In genomic region chr2:216491757-216492635, GRCh38 we compare ENCODE assay signal across 10 cellular contexts. TPM values are rescaled to one million over a fixed set of nuclear protein-coding genes. Genes with fewer than 3 reads are reported as not detected.
DNase-seq lines count a peak whose midpoint lies in the region; ATAC-seq and TF ChIP-seq lines count a peak whose summit lies in the region.
"Had no signal": no experiment of that assay in that cellular context is flagged by ENCODE, and none has a peak within 500 bp of the region (broad histone marks: within the 10 kb centered on the region; RNA-seq: fewer than 3 reads in every experiment).

No MANE protein-coding gene starts in this region.

- H3K79me1 ChIP-seq in IMR-90 (ENCODE audit: low read depth in 1 of 2, low read length in 2 of 2) = peaks cover 7 to 25% of the 10 kb centered on the region in 2 experiments

- no peaks in the 10 kb centered on the region for H3K27me3 ChIP-seq in IMR-90 (ENCODE audit: control insufficient read depth, insufficient read depth, low read length)

- peak overlapping the region; percentile 57 for H2BK5ac ChIP-seq in IMR-90 (ENCODE audit: low read depth, low read length, poor library complexity, severe bottlenecking)

- H2AFZ ChIP-seq in IMR-90 (replicated peaks; ENCODE audit: low read length, poor library complexity) = no peak overlapping the region

- H3K36me3 ChIP-seq in IMR-90 (ENCODE audit: control insufficient read depth, insufficient read depth, low read length) = no peaks in the 10 kb centered on the region

- no peak overlapping the region for H3K4me3 ChIP-seq in IMR-90 (ENCODE audit: insufficient read depth, low read depth, low read length)

- H3K27me3 Mint-ChIP-seq in activated naive CD8-positive, alpha-beta T cell treated with anti-CD3 and anti-CD28 coated beads for 36 hours = no peaks in the 10 kb centered on the region

- H2BK120ac ChIP-seq in IMR-90 (ENCODE audit: low read depth, low read length) = 0 out of 2 replicates have a peak overlapping the region, but pooled peaks have one; percentile 1

- H3K18ac ChIP-seq in IMR-90 (ENCODE audit: low read depth, low read length) = no peak overlapping the region

- H2BK20ac ChIP-seq in IMR-90 (ENCODE audit: low read depth, low read length) = no peak overlapping the region

- H4K5ac ChIP-seq in IMR-90 (ENCODE audit: low read depth, low read length) = peak overlapping the region; percentile 43; the same call in 1 of the 2 replicates

- H3K36me3 Mint-ChIP-seq in activated naive CD8-positive, alpha-beta T cell treated with anti-CD3 and anti-CD28 coated beads for 36 hours = no peaks in the 10 kb centered on the region

- H3K23ac ChIP-seq in IMR-90 (ENCODE audit: low read depth, low read length) = no peak overlapping the region

- POLR2A ChIA-PET in IMR-90 (lab: Charles Lee; ENCODE audit: unreplicated experiment) = interaction anchor here (1.4 kb wide), 1 partner anchor 9 kb away, joined by 3 read pairs; no protein-coding TSS in a partner anchor

- no peak overlapping the region; the same call in 1 of the 2 replicates for H3K4ac ChIP-seq in IMR-90 (ENCODE audit: low read depth, low read length)

- no peak for TF ChIP-seq CTCF in IMR-90 (conservative IDR thresholded peaks at IDR 0.05; ENCODE audit: low read depth, low read length)

- dilution Hi-C loops in IMR-90 (cut with HindIII; ENCODE audit: low sequenced_read_pairs, unreplicated experiment) = no loop called here

- peak overlapping the region; percentile 5; the same call in 1 of the 2 replicates for H3K27ac ChIP-seq in IMR-90 (ENCODE audit: insufficient read depth, low read length)

- no peak overlapping the region for H3K4me3 Mint-ChIP-seq in activated naive CD8-positive, alpha-beta T cell treated with anti-CD3 and anti-CD28 coated beads for 36 hours

- no TSS peak for BruUV-seq in IMR-90 (replicated peaks; lab: Mats Ljungman, UMichigan)

- WGBS in IMR-90 (ENCODE audit: extremely low coverage in 2 of 2, insufficient read length in 1 of 2), 2 experiments = 100% methylated on average over 2 of the region's 10 CpGs; no CpG with 5 or more reads in 1 of the 2 experiments

- peaks cover 19% of the 10 kb centered on the region for H3K9me1 ChIP-seq in IMR-90 (ENCODE audit: insufficient read depth, low read length)

- no peak overlapping the region for H3K56ac ChIP-seq in IMR-90 (ENCODE audit: extremely low read depth, insufficient read depth, low read length)

- TF ChIP-seq RAD21 in IMR-90 (IDR thresholded peaks at IDR 0.05; ENCODE audit: low read length) = no peak

- no peak overlapping the region for H3K4me2 ChIP-seq in IMR-90 (ENCODE audit: low read depth, low read length)

- H4K20me1 ChIP-seq in IMR-90 (ENCODE audit: insufficient read depth, low read length) = no peaks in the 10 kb centered on the region

- in situ Hi-C loops in IMR-90 (cut with MboI; ENCODE audit: low sequenced_read_pairs) = no loop called here

- ATAC-seq in GM18499 (IDR thresholded peaks at IDR 0.05; ENCODE audit: insufficient read depth, unreplicated experiment) (peak; percentile 81), GM21723 (IDR thresholded peaks at IDR 0.05; ENCODE audit: unreplicated experiment) (peak; percentile 79), IMR-90 (ENCODE audit: low read depth) (no peak)
- ATAC-seq: left ventricle myocardium superior had no signal

- H3K9ac ChIP-seq in IMR-90 (ENCODE audit: low read depth, low read length) = no peak overlapping the region

- peak overlapping the region; percentile 72; the same call in 1 of the 3 replicates for H2BK15ac ChIP-seq in IMR-90 (ENCODE audit: low read depth, low read length)

- no peak for DNase-seq in IMR-90
- DNase-seq in kidney glomerular epithelial cell (lab: John Stamatoyannopoulos, UW) = peak; percentile 54
- DNase-seq in DMS53 treated with DMSO at 0.1 percent for 48 hours (lab: John Stamatoyannopoulos, UW; ENCODE audit: unreplicated experiment) = no peak
- no peak for DNase-seq in kidney tubule cell (ENCODE audit: low spot score)
- no peak for DNase-seq in activated CD4-positive, alpha-beta T cell treated with anti-CD3 and anti-CD28 coated beads for 48 hours
- DNase-seq in activated naive CD8-positive, alpha-beta T cell treated with anti-CD3 and anti-CD28 coated beads for 36 hours = no peak
- DNase-seq: left ventricle myocardium superior, SW 1271 had no signal

- intact Hi-C loops in IMR-90 (cut with micrococcal nuclease) = no loop called here

- TF ChIP-seq POLR2A in IMR-90 (IDR thresholded peaks at IDR 0.05; ENCODE audit: low read depth, low read length) = no peak

- peaks cover 19% of the 10 kb centered on the region for H3K4me1 ChIP-seq in IMR-90 (ENCODE audit: control insufficient read depth, insufficient read depth, low read length)

- peaks cover 12% of the 10 kb centered on the region for H3K4me1 Mint-ChIP-seq in activated naive CD8-positive, alpha-beta T cell treated with anti-CD3 and anti-CD28 coated beads for 36 hours

- no peak overlapping the region for H3K27ac Mint-ChIP-seq in activated naive CD8-positive, alpha-beta T cell treated with anti-CD3 and anti-CD28 coated beads for 36 hours

- H3K14ac ChIP-seq in IMR-90 (replicated peaks; ENCODE audit: low read depth, low read length) = 0 out of 2 replicates have a peak overlapping the region, but pooled peaks have one; percentile 28

- CTCF ChIA-PET in IMR-90 (lab: Yijun Ruan, JAX) = interaction anchor here (1.0 kb wide), 1 partner anchor 193 kb away, joined by 3 read pairs; no protein-coding TSS in a partner anchor

- no peak overlapping the region for H2AK9ac ChIP-seq in IMR-90 (replicated peaks; ENCODE audit: low read depth, low read length, poor library complexity)

- H3K9me3 ChIP-seq in IMR-90 (ENCODE audit: control insufficient read depth, insufficient read depth, low read length) = no peaks in the 10 kb centered on the region

- H2AK5ac ChIP-seq in IMR-90 (ENCODE audit: low read depth, low read length) = peak overlapping the region; percentile 65

- no peaks in the 10 kb centered on the region for H3K9me3 Mint-ChIP-seq in activated naive CD8-positive, alpha-beta T cell treated with anti-CD3 and anti-CD28 coated beads for 36 hours

- 0 out of 2 replicates have a peak overlapping the region, but pooled peaks have one; percentile 1 for H4K91ac ChIP-seq in IMR-90 (ENCODE audit: insufficient read depth, low read depth, low read length)

- H4K8ac ChIP-seq in IMR-90 (ENCODE audit: low read depth in 2 of 2, low read length in 2 of 2) = peak overlapping the region; percentile 5 to 24; a peak in 1 of 4 replicates

TF ChIP-seq in IMR-90, 13 proteins besides CTCF, POLR2A, EP300 and RAD21:
- no peak for TF ChIP-seq BHLHE40 (IDR thresholded peaks at IDR 0.05; ENCODE audit: low read depth, low read length)
- no peak for TF ChIP-seq NFE2L2 (IDR thresholded peaks at IDR 0.05; ENCODE audit: low read depth, low read length)
- TF ChIP-seq MXI1 (IDR thresholded peaks at IDR 0.05; ENCODE audit: borderline replicate concordance, low read depth, low read length) = no peak
- TF ChIP-seq RFX5 (IDR thresholded peaks at IDR 0.05; ENCODE audit: low read depth, low read length) = no peak
- TF ChIP-seq ELK1 (IDR thresholded peaks at IDR 0.05; ENCODE audit: borderline replicate concordance, low read depth, low read length) = no peak
- TF ChIP-seq FOS (IDR thresholded peaks at IDR 0.05; ENCODE audit: low read depth, low read length) = no peak
- no peak for TF ChIP-seq CEBPB (IDR thresholded peaks at IDR 0.05; ENCODE audit: low read depth, low read length)
- TF ChIP-seq MAFK (IDR thresholded peaks at IDR 0.05; ENCODE audit: low read depth, low read length) = no peak
- no peak for TF ChIP-seq MAZ (IDR thresholded peaks at IDR 0.05; ENCODE audit: borderline replicate concordance, low read depth, low read length)
- TF ChIP-seq SMC3 (IDR thresholded peaks at IDR 0.05; ENCODE audit: low read depth, low read length) = no peak
- TF ChIP-seq USF2 (IDR thresholded peaks at IDR 0.05; ENCODE audit: low read depth, low read length) = no peak
- TF ChIP-seq RCOR1 (IDR thresholded peaks at IDR 0.05; ENCODE audit: insufficient replicate concordance, low read length) = no peak
- TF ChIP-seq CHD1 (IDR thresholded peaks at IDR 0.05; ENCODE audit: low read depth, low read length) = no peak

RNA-seq across cellular contexts. Expression of gene RPL37A, which starts 6.6 kb away (rescaled TPM):
- 341 and 804 TPM in 2 replicates for total RNA-seq in IMR-90 (2012; rRNA removed)
- 1,504 and 1,572 TPM in 2 replicates for polyA plus RNA-seq in IMR-90 (2012; rRNA removed)
- polyA plus RNA-seq in IMR-90 (2012; cell fraction: cytosol; rRNA removed) = 2,705 and 5,319 TPM in 2 replicates
- 530 and 1,168 TPM in 2 replicates for polyA plus RNA-seq in IMR-90 (2012; cell fraction: nucleus; rRNA removed; ENCODE audit: low replicate concordance)
- total RNA-seq in activated naive CD8-positive, alpha-beta T cell treated with anti-CD3 and anti-CD28 coated beads for 36 hours = 1,000 to 10,000 TPM; 3,900 to 3,940 TPM
